ENCODE assay signal across 19 cellular contexts in the genomic region with DNA sequence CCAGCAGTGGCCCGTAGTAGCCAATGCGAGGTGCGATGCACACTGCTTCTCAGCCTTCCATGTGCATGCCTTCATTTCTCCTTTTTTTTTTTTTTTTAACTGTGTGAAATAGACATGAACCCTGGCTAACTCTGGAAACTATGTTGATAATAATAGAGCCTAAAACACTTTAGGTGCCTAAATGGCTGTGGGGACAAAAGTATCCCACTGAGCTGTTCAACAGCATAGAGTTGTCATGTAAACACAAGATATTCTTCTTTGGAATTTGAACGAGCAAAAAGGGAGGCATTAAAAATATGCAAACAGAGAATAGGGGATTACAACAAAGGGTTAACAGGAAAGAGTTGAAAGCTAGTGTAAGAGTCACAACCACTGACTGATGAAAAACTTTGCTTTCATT.
"Had no signal": no experiment of that assay in that cellular context is flagged by ENCODE, and none has a peak within 500 bp of the region (broad histone marks: within the 10 kb centered on the region; RNA-seq: fewer than 3 reads in every experiment).

No MANE protein-coding gene starts in this region.

- H3K9me3 ChIP-seq: MG63 had no signal

- H3K36me3 ChIP-seq: MG63 had no signal

- H3K27ac ChIP-seq: PC-9 had no signal

- H3K4me3 ChIP-seq: MG63, PC-9 had no signal

- H3K27me3 ChIP-seq: MG63 had no signal

- DNase-seq: activated B cell treated with CpG ODN at 0.5 μM for 24 hours; activated CD4-positive, alpha-beta memory T cell treated with anti-CD3 and anti-CD28 coated beads for 36 hours; activated CD4-positive, alpha-beta T cell treated with anti-CD3 and anti-CD28 coated beads, Interleukin-2, amount 10 ng/mL, durations not matched to agents 7 days and 5 days; activated CD8-positive, alpha-beta memory T cell treated with anti-CD3 and anti-CD28 coated beads for 24 hours; activated effector memory CD4-positive, alpha-beta T cell treated with anti-CD3 and anti-CD28 coated beads, Interleukin-2, amount 50 U/mL, for 16 hours; activated naive CD4-positive, alpha-beta T cell treated with Interleukin-2 at 50 U/mL for 16 hours; activated naive CD8-positive, alpha-beta T cell treated with anti-CD3 and anti-CD28 coated beads, Interleukin-2, amount 50 U/mL, for 24 hours; activated T-cell treated with anti-CD3 and anti-CD28 coated beads, Interleukin-2, amount 50 U/mL, for 4 hours; amygdala; MG63; NCI-H1105; NCI-H146; NCI-H1930; NCI-H446 treated with DMSO at 0.1 percent for 48 hours; NCI-H526; PC-9; SIG-M5; T-helper 17 cell; T-helper 9 cell had no signal
